8 cellular contexts compared by ENCODE assay signal in the genomic region with DNA sequence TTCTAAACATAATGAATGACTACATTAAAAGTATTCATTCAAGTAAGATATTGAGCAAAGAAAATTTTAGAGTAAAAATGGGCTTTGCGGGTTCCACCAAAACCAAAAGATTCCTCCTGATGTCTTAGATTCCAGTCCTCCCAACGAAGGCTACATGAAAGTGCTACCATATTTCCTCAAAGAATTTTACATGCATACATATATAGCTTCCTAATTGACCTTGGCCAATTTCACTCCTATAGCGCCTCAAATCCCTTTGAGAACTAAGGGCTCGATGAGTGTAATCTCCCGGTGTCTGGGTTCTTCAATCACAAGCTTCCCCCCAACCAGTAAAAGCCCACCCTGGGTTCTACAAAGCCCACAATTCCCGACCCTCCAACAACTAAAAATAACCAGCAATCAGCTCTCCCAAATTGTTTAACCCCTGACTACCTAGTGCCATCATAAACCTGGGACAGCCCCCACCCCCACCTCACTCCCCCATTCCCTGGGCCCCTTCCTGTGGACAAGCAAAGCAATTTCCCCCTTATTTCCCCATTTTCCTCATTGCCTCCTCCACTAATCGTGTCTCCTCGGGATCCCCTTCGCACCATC. TPM values are rescaled to one million over a fixed set of nuclear protein-coding genes. Genes with fewer than 3 reads are reported as not detected.
DNase-seq lines count a peak whose midpoint lies in the region; ATAC-seq and TF ChIP-seq lines count a peak whose summit lies in the region.

No MANE protein-coding gene starts in this region.

- H3K23ac ChIP-seq in mesenchymal stem cell (ENCODE audit: low read length in 2 of 2), result no peak overlapping the region

- no peak overlapping the region for H2BK15ac ChIP-seq in mesenchymal stem cell (ENCODE audit: low read depth, poor library complexity, severe bottlenecking)

- H3K27ac ChIP-seq in heart left ventricle, result peak overlapping the region; percentile 94 to 99 (median 98)
- peak overlapping the region; percentile 98 to 99 (median 98) for H3K27ac ChIP-seq in body of pancreas
- no peak overlapping the region for H3K27ac ChIP-seq in mesenchymal stem cell (ENCODE audit: low read length, poor library complexity, severe bottlenecking)
- H3K27ac ChIP-seq in vagina, result peak overlapping the region; percentile 97

- TF ChIP-seq POLR2A in heart left ventricle (IDR thresholded peaks at IDR 0.05) (no peak), body of pancreas (IDR thresholded peaks at IDR 0.05) (no peak), vagina (IDR thresholded peaks at IDR 0.05) (no peak)

- H3K9ac ChIP-seq in mesenchymal stem cell (ENCODE audit: low read length), result peak overlapping the region; percentile 94

- WGBS in heart left ventricle, 4 donors, result 29 to 34% (median 32%) methylated on average over 9 of the region's 9 CpGs
- 19 to 29% methylated on average over 9 of the region's 9 CpGs for WGBS in body of pancreas, 2 donors
- 34% methylated on average over 9 of the region's 9 CpGs for WGBS in mesenchymal stem cell

- peak overlapping the region; percentile 88 to 99 for H3K18ac ChIP-seq in mesenchymal stem cell (ENCODE audit: low read depth in 1 of 2, low read length in 2 of 2)

- peak overlapping the region; percentile 57 to 94 (median 84) for H3K4me3 ChIP-seq in heart left ventricle
- H3K4me3 ChIP-seq in body of pancreas, result peak overlapping the region; percentile 42 to 74
- H3K4me3 ChIP-seq in mesenchymal stem cell (ENCODE audit: insufficient read depth in 1 of 2, low read depth in 1 of 2, low read length in 2 of 2), result peak overlapping the region; percentile 88 to 93
- peak overlapping the region; percentile 80 to 82 for H3K4me3 ChIP-seq in vagina

- intact Hi-C loops in heart left ventricle (cut with DNase I), result loop anchor here in 4 of 10 donors (5.0 to 10.0 kb wide), 8 partner anchors 52 to 225 kb away; no protein-coding TSS in a partner anchor
- intact Hi-C loops in cardiac septum (cut with DNase I), result loop anchor here (5.0 kb wide), 1 partner anchor 210 kb away; no protein-coding TSS in a partner anchor
- intact Hi-C loops in body of pancreas (cut with DNase I), result no loop called here
- intact Hi-C loops in vagina (cut with DNase I), result no loop called here

- H2AFZ ChIP-seq in mesenchymal stem cell (ENCODE audit: low read depth, low read length), result no peak overlapping the region

- H2BK12ac ChIP-seq in mesenchymal stem cell (ENCODE audit: low read length in 2 of 2), result no peak overlapping the region

- H2AK5ac ChIP-seq in mesenchymal stem cell (ENCODE audit: low read length, severe bottlenecking), result no peak overlapping the region

- peak overlapping the region; percentile 80 for H3K4me2 ChIP-seq in mesenchymal stem cell (ENCODE audit: low read length, poor library complexity, severe bottlenecking)

- H3K9me3 ChIP-seq in heart left ventricle, result no peaks in the 10 kb centered on the region
- H3K9me3 ChIP-seq in body of pancreas, result no peaks in the 10 kb centered on the region
- no peaks in the 10 kb centered on the region for H3K9me3 ChIP-seq in mesenchymal stem cell (ENCODE audit: control insufficient read depth, low read length)
- H3K9me3 ChIP-seq in vagina, result no peaks in the 10 kb centered on the region

- TF ChIP-seq CTCF in heart left ventricle (IDR thresholded peaks at IDR 0.05) (no peak), body of pancreas (IDR thresholded peaks at IDR 0.05) (no peak), vagina (IDR thresholded peaks at IDR 0.05) (no peak)

- no peak for DNase-seq in heart left ventricle
- no peak for DNase-seq in cardiac septum (ENCODE audit: low spot score)
- no peak for DNase-seq in body of pancreas
- peak; percentile 21 for DNase-seq in mesenchymal stem cell
- no peak for DNase-seq in vagina (ENCODE audit: extremely low spot score in 2 of 2)
- no peak for DNase-seq in NCI-H128 (lab: John Stamatoyannopoulos, UW; ENCODE audit: unreplicated experiment)

- no peaks in the 10 kb centered on the region for H3K36me3 ChIP-seq in heart left ventricle
- no peaks in the 10 kb centered on the region for H3K36me3 ChIP-seq in body of pancreas (replicated peaks in 1 of 2; ENCODE audit: insufficient read depth in 1 of 2, low read depth in 2 of 2)
- no peaks in the 10 kb centered on the region for H3K36me3 ChIP-seq in mesenchymal stem cell (ENCODE audit: control insufficient read depth in 1 of 2, insufficient read depth in 2 of 2, low read depth in 1 of 2, low read length in 2 of 2)
- H3K36me3 ChIP-seq in vagina, result no peaks in the 10 kb centered on the region

- peak overlapping the region in 1 of 2 experiments; percentile 99 for H3K14ac ChIP-seq in mesenchymal stem cell (ENCODE audit: low read length in 2 of 2)

- H3K4me1 ChIP-seq in heart left ventricle, result peaks cover 0 to 63% (median 48%) of the 10 kb centered on the region in 12 donors
- peaks cover 60% of the 10 kb centered on the region for H3K4me1 ChIP-seq in body of pancreas
- H3K4me1 ChIP-seq in mesenchymal stem cell (ENCODE audit: control insufficient read depth, insufficient read depth, low read depth, low read length), result peaks cover 13% of the 10 kb centered on the region
- H3K4me1 ChIP-seq in vagina, result peaks cover 52% of the 10 kb centered on the region

- no peak overlapping the region for H4K91ac ChIP-seq in mesenchymal stem cell (ENCODE audit: low read length)

- H3K4ac ChIP-seq in mesenchymal stem cell (ENCODE audit: low read depth in 1 of 2, low read length in 2 of 2), result peak overlapping the region; percentile 79 to 94

- H2BK120ac ChIP-seq in mesenchymal stem cell (ENCODE audit: low read depth, low read length), result peak overlapping the region; percentile 64

- ATAC-seq in heart left ventricle, result no peak
- no peak for ATAC-seq in body of pancreas
- ATAC-seq in HG03045 (IDR thresholded peaks at IDR 0.05; ENCODE audit: unreplicated experiment), result no peak
- ATAC-seq in HG03432 (IDR thresholded peaks at IDR 0.05; ENCODE audit: unreplicated experiment), result no peak

- H3K27me3 ChIP-seq in heart left ventricle (no peaks in the 10 kb centered on the region), body of pancreas (no peaks in the 10 kb centered on the region), mesenchymal stem cell (ENCODE audit: control insufficient read depth in 1 of 2, insufficient read depth in 1 of 2, low read length in 2 of 2) (no peaks in the 10 kb centered on the region), vagina (no peaks in the 10 kb centered on the region)

- no peak overlapping the region for H4K8ac ChIP-seq in mesenchymal stem cell (ENCODE audit: low read length)

- H2BK5ac ChIP-seq in mesenchymal stem cell (ENCODE audit: low read depth, low read length, poor library complexity, severe bottlenecking), result no peak overlapping the region

- peaks cover 12% of the 10 kb centered on the region for H3K79me1 ChIP-seq in mesenchymal stem cell (replicated peaks; ENCODE audit: low read length, poor library complexity, severe bottlenecking)

RNA-seq across cellular contexts. Expression of a gene that starts 1.2 kb away (rescaled TPM):
- total RNA-seq in heart left ventricle (10 to 100 TPM; 25.7 to 67.4 (median 39.0) TPM), cardiac septum (47.4 TPM), body of pancreas (10 to 100 TPM; 24.1 to 46.1 TPM), vagina (39.0 TPM)
- polyA plus RNA-seq in heart left ventricle, result 10 to 100 TPM; 11.8 to 27.4 TPM
- 8.4 TPM for polyA plus RNA-seq in mesenchymal stem cell (2013, experiment 1 of 2)
- 8.2 TPM for polyA plus RNA-seq in mesenchymal stem cell (2013, experiment 2 of 2)

RNA-seq across cellular contexts. Expression of a gene that starts 47.0 kb away (rescaled TPM):
- total RNA-seq in heart left ventricle (10 to 100 TPM; 46.8 to 81.1 (median 68.8) TPM), cardiac septum (68.9 TPM), body of pancreas (10 to 100 TPM; 30.0 to 44.9 TPM), vagina (68.5 TPM)
- polyA plus RNA-seq in heart left ventricle, result 10 to 100 TPM; 16.7 to 33.3 TPM
- 44.5 TPM for polyA plus RNA-seq in mesenchymal stem cell (2013, experiment 1 of 2)
- polyA plus RNA-seq in mesenchymal stem cell (2013, experiment 2 of 2), result 45.9 TPM
